In the genomic region with DNA sequence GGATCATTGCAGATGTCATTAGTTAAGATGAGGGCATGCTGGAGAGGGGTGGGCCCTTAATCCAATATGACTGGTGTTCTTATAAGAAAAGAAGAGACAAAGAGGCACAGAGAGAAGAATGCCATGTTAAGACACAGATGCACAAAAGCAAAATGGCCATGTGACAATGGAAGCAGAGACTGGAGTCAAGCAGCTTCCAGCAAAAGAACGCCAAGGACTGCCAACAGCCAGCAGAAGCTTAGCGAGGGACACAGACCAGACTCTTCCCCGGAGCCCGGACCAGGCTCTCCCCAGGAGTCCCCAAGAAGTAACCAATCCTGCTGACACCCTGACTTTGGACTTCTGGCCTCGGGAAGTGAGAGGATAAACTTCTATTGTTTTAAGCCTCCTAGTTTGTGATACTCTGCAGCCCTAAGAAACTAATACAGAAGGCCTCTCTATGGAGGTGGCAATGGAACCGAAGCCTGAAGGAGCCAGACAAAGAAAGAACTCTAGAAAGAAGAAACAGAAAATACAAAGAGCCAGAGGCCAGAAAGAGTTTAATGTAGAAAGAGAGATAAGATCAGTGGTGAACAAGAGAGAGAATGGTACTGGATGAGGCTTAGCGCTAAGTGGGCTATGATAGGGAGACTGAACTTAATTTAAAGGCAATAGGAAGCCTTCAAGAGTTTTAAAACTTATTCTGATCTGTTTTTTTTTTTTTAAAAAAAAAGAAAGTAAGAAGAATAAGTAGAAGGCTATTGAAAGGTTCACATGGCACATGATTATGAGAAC, we compare ENCODE assay signal across 14 cellular contexts.
"Had no signal": no experiment of that assay in that cellular context is flagged by ENCODE, and none has a peak within 500 bp of the region (broad histone marks: within the 10 kb centered on the region; RNA-seq: fewer than 3 reads in every experiment).

No MANE protein-coding gene starts in this region.

- ATAC-seq: esophagus mucosa; left colon; lower lobe of right lung; naive thymus-derived CD4-positive, alpha-beta T cell; T-cell had no signal

- DNase-seq: activated CD4-positive, alpha-beta T cell treated with anti-CD3 and anti-CD28 coated beads, Interleukin-2, amount 50 U/mL, for 48 hours; activated gamma-delta T cell treated with Interleukin-2 at 50 U/mL for 16 hours; activated T-cell treated with anti-CD3 and anti-CD28 coated beads, Interleukin-2, amount 50 U/mL, for 48 hours; dorsolateral prefrontal cortex; left colon; lower lobe of right lung; naive thymus-derived CD4-positive, alpha-beta T cell; posterior cingulate gyrus; retina; stimulated activated CD4-positive, alpha-beta T cell treated with anti-CD3 and anti-CD28 coated beads, Interleukin-4, amount 100 ng/mL, for 24 hours; stimulated activated naive CD4-positive, alpha-beta T cell treated with Interleukin-2 at 50 U/mL for 16 hours; T-cell; upper lobe of left lung had no signal

- H3K27me3 Mint-ChIP-seq: T-cell had no signal

- H3K4me3 Mint-ChIP-seq: T-cell had no signal
